1 cellular context compared by ENCODE assay signal in genomic region chr1:84365225-84366221, GRCh38.
A peak's percentile ranks its signal among the peaks of the same experiment; 100 is the strongest.
TF ChIP-seq lines count a peak whose summit lies in the region.

No MANE protein-coding gene starts in this region.

TF ChIP-seq in K562, 482 proteins besides CTCF, POLR2A, EP300 and RAD21 (continued from another document and continues in another):
- TF ChIP-seq ATF3 (IDR thresholded peaks at IDR 0.05) (peak; percentile 95), ATF3 (CRISPR knock-in tag; conservative IDR thresholded peaks at IDR 0.05) (0 out of 2 replicates have a peak, but pooled peaks have one; percentile 43), NFE2 (IDR thresholded peaks at IDR 0.05; ENCODE audit: low read depth) (0 out of 2 replicates have a peak, but pooled peaks have one; percentile 22), CBFA2T3 (IDR thresholded peaks at IDR 0.05) (peak; percentile 11; the same call in 1 of the 2 replicates), ID3 (CRISPR knock-in tag; IDR thresholded peaks at IDR 0.05) (no peak), ID3 (tag; IDR thresholded peaks at IDR 0.05) (peak; percentile 94; the same call in 1 of the 2 replicates), JUND (IDR thresholded peaks at IDR 0.05; ENCODE audit: borderline replicate concordance, low read depth, low read length) (peak; percentile 96), JUND (tag; IDR thresholded peaks at IDR 0.05; ENCODE audit: borderline replicate concordance, low read depth, low read length) (peak; percentile 96), TRIM24 (IDR thresholded peaks at IDR 0.05) (0 out of 4 replicates have a peak, but pooled peaks of 1 of the 2 experiments have one; percentile 28), MEIS2 (IDR thresholded peaks at IDR 0.05; ENCODE audit: partially characterized antibody) (peak; percentile 39), EWSR1 (IDR thresholded peaks at IDR 0.05; ENCODE audit: borderline replicate concordance, low read depth, partially characterized antibody) (no peak), ZFP91 (CRISPR knock-in tag; IDR thresholded peaks at IDR 0.05) (no peak), CHD2 (IDR thresholded peaks at IDR 0.05; ENCODE audit: low read depth, low read length) (no peak), DDX20 (tag; IDR thresholded peaks at IDR 0.05; ENCODE audit: low read depth) (no peak), SMAD4 (CRISPR knock-in tag; conservative IDR thresholded peaks at IDR 0.05) (0 out of 2 replicates have a peak, but pooled peaks have one; percentile 34), ARID1B (IDR thresholded peaks at IDR 0.05) (peak; percentile 63), KAT8 (IDR thresholded peaks at IDR 0.05; ENCODE audit: low read depth) (no peak), ZBTB11 (CRISPR knock-in tag; IDR thresholded peaks at IDR 0.05) (0 out of 6 replicates have a peak, but pooled peaks of 1 of the 3 experiments have one; percentile 24), SETDB1 (IDR thresholded peaks at IDR 0.05; ENCODE audit: low read length) (no peak), FOSL1 (tag; conservative IDR thresholded peaks at IDR 0.05) (peak; percentile 99), CHAMP1 (IDR thresholded peaks at IDR 0.05) (no peak), MAZ (CRISPR knock-in tag; conservative IDR thresholded peaks at IDR 0.05 in 1 of 2, IDR thresholded peaks at IDR 0.05 in 1 of 2) (0 out of 4 replicates have a peak, but pooled peaks of 1 of the 2 experiments have one; percentile 38), JUNB (CRISPR knock-in tag; conservative IDR thresholded peaks at IDR 0.05) (0 out of 2 replicates have a peak, but pooled peaks have one; percentile 45), ATF7 (IDR thresholded peaks at IDR 0.05) (0 out of 2 replicates have a peak, but pooled peaks have one; percentile 18), HDAC1 (IDR thresholded peaks at IDR 0.05) (no peak), SMARCC2 (IDR thresholded peaks at IDR 0.05; ENCODE audit: low read depth) (0 out of 2 replicates have a peak, but pooled peaks have one; percentile 38), ZNF175 (CRISPR knock-in tag; IDR thresholded peaks at IDR 0.05; ENCODE audit: low read depth) (0 out of 2 replicates have a peak, but pooled peaks have one; percentile 34), HNRNPH1 (optimal IDR thresholded peaks at IDR 0.05; ENCODE audit: low read depth, low read length) (no peak), HSF4 (CRISPR knock-in tag; IDR thresholded peaks at IDR 0.05; ENCODE audit: borderline replicate concordance) (no peak), DNMT1 (IDR thresholded peaks at IDR 0.05) (no peak), NR2C1 (IDR thresholded peaks at IDR 0.05) (no peak), NR2C1 (tag; IDR thresholded peaks at IDR 0.05) (peak; percentile 66), DPF2 (IDR thresholded peaks at IDR 0.05) (peak; percentile 66; the same call in 1 of the 2 replicates), PKNOX1 (IDR thresholded peaks at IDR 0.05) (0 out of 2 replicates have a peak, but pooled peaks have one; percentile 21), CHD1 (IDR thresholded peaks at IDR 0.05; ENCODE audit: low read length) (no peak), TAF7 (tag; IDR thresholded peaks at IDR 0.05) (no peak), PBX2 (CRISPR knock-in tag; IDR thresholded peaks at IDR 0.05; ENCODE audit: low read depth) (no peak), PBX2 (tag; conservative IDR thresholded peaks at IDR 0.05; ENCODE audit: low read depth) (peak; percentile 61; the same call in 1 of the 2 replicates), CEBPG (CRISPR knock-in tag; IDR thresholded peaks at IDR 0.05) (no peak), CEBPG (tag; conservative IDR thresholded peaks at IDR 0.05 in 1 of 2, IDR thresholded peaks at IDR 0.05 in 1 of 2) (peak in 1 of 2 experiments; percentile 55; a peak in 2 of 4 replicates), ETV1 (tag; conservative IDR thresholded peaks at IDR 0.05; ENCODE audit: low read depth) (0 out of 2 replicates have a peak, but pooled peaks have one; percentile 14), JUN (IDR thresholded peaks at IDR 0.05; ENCODE audit: borderline replicate concordance, low read depth, low read length) (peak; percentile 91), JUN (CRISPR knock-in tag; IDR thresholded peaks at IDR 0.05; ENCODE audit: borderline replicate concordance) (no peak), TFE3 (CRISPR knock-in tag; IDR thresholded peaks at IDR 0.05) (no peak)
